ENCODE assay signal across 23 cellular contexts in the genomic region with DNA sequence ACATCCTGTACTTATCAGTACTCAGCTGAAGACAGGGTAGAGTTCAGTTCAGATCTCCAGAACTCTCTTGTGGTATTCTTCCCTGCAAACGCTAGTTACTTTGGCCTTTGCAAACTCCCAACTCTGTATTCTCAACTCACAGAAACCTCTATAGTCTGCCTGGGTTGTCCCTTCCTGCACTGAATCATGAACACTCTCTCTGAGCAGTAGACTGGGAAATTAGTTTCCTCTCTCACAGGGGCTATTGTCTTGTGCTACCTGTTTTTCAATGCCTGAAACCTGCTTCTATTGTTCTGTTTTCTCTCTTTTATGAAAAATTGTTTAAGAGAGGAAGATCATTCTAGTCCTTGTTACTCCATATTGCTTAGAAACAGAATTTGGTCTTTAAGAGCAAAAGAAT.
"Had no signal": no experiment of that assay in that cellular context is flagged by ENCODE, and none has a peak within 500 bp of the region (broad histone marks: within the 10 kb centered on the region; RNA-seq: fewer than 3 reads in every experiment).

No MANE protein-coding gene starts in this region.

- H3K36me3 Mint-ChIP-seq: activated naive CD8-positive, alpha-beta T cell treated with anti-CD3 and anti-CD28 coated beads for 36 hours; natural killer cell had no signal

- H3K27me3 ChIP-seq: adrenal gland, body of pancreas, colonic mucosa, tibial nerve had no signal

- FAIRE-seq: kidney had no signal

- H3K9me3 Mint-ChIP-seq: activated naive CD4-positive, alpha-beta T cell treated with anti-CD3 and anti-CD28 coated beads for 36 hours; natural killer cell had no signal

- H3K27ac ChIP-seq: adrenal gland, body of pancreas, colonic mucosa, dorsolateral prefrontal cortex, tibial nerve had no signal

- H3K4me3 Mint-ChIP-seq: activated CD4-positive, alpha-beta T cell treated with anti-CD3 and anti-CD28 coated beads for 36 hours; activated naive CD4-positive, alpha-beta T cell treated with anti-CD3 and anti-CD28 coated beads for 36 hours; activated naive CD8-positive, alpha-beta T cell treated with anti-CD3 and anti-CD28 coated beads for 36 hours; natural killer cell; T-helper 17 cell had no signal

- ATAC-seq: activated CD4-positive, alpha-beta T cell treated with anti-CD3 and anti-CD28 coated beads for 36 hours; body of pancreas; natural killer cell; right cardiac atrium; T-helper 17 cell had no signal

- H3K36me3 ChIP-seq: adrenal gland, colonic mucosa, tibial nerve had no signal

- H3K9me3 ChIP-seq: body of pancreas, colonic mucosa, tibial nerve had no signal

- H3K4me1 ChIP-seq: adrenal gland, body of pancreas, colonic mucosa, tibial nerve had no signal

- DNase-seq: activated CD4-positive, alpha-beta T cell treated with anti-CD3 and anti-CD28 coated beads for 36 hours; activated CD4-positive, CD25-positive, alpha-beta regulatory T cell; activated effector memory CD4-positive, alpha-beta T cell treated with Interleukin-2 at 50 U/mL for 16 hours; activated naive CD4-positive, alpha-beta T cell treated with anti-CD3 and anti-CD28 coated beads for 36 hours; activated naive CD8-positive, alpha-beta T cell treated with anti-CD3 and anti-CD28 coated beads for 36 hours; adrenal gland; aorta; body of pancreas; colonic mucosa; dorsolateral prefrontal cortex; effector memory CD4-positive, alpha-beta T cell; foreskin fibroblast; head of caudate nucleus; hippocampal formation; kidney; mesenchymal stem cell; natural killer cell; right cardiac atrium; stimulated activated CD4-positive, alpha-beta T cell treated with anti-CD3 and anti-CD28 coated beads, Interleukin-2, amount 100 ng/mL, for 48 hours; stimulated activated naive CD4-positive, alpha-beta T cell treated with Interleukin-2 at 50 U/mL for 16 hours; T-helper 17 cell; T1000 had no signal

- H3K4me3 ChIP-seq: adrenal gland, body of pancreas, colonic mucosa, dorsolateral prefrontal cortex, tibial nerve had no signal

- H3K27ac Mint-ChIP-seq: activated CD4-positive, alpha-beta T cell treated with anti-CD3 and anti-CD28 coated beads for 36 hours; activated naive CD4-positive, alpha-beta T cell treated with anti-CD3 and anti-CD28 coated beads for 36 hours; activated naive CD8-positive, alpha-beta T cell treated with anti-CD3 and anti-CD28 coated beads for 36 hours; natural killer cell; T-helper 17 cell had no signal

- H3K27me3 Mint-ChIP-seq: T-helper 17 cell had no signal
